10 cellular contexts compared by ENCODE assay signal in genomic region chr6:14212020-14212419, GRCh38.
DNase-seq lines count a peak whose midpoint lies in the region; ATAC-seq, FAIRE-seq and TF ChIP-seq lines count a peak whose summit lies in the region.
"Had no signal": no experiment of that assay in that cellular context is flagged by ENCODE, and none has a peak within 500 bp of the region (broad histone marks: within the 10 kb centered on the region; RNA-seq: fewer than 3 reads in every experiment).

No MANE protein-coding gene starts in this region.

- DNase-seq in heart left ventricle, result no peak
- no peak for DNase-seq in left cardiac atrium
- peak; percentile 7 for DNase-seq in MCF 10A (ENCODE audit: unreplicated experiment)
- DNase-seq in mesothelial cell of epicardium (ENCODE audit: low spot score in 2 of 2, unreplicated experiment in 2 of 2), result no peak
- peak; percentile 26 for DNase-seq in urothelium cell line (ENCODE audit: low spot score)
- DNase-seq in GOT3 (lab: John Stamatoyannopoulos, UW), result no peak
- no peak for DNase-seq in NCI-H1105 treated with DMSO at 0.1 percent for 48 hours (lab: John Stamatoyannopoulos, UW)
- DNase-seq: OCI-M1 had no signal

- peaks cover 0 to 23% (median 15%) of the 10 kb centered on the region in 12 donors for H3K4me1 ChIP-seq in heart left ventricle

- H3K27me3 ChIP-seq in heart left ventricle, result no peaks in the 10 kb centered on the region

- CTCF ChIA-PET in MCF 10A (lab: Yijun Ruan, JAX), result interaction anchor here (0.6 to 1.5 kb wide), 14 partner anchors 97 to 1344 kb away, joined by 3 to 6 read pairs (median 3); no protein-coding TSS in a partner anchor

- H3K27ac Mint-ChIP-seq in MCF 10A (ENCODE audit: low read depth, unreplicated experiment) (no peak overlapping the region), mesothelial cell of epicardium (peak overlapping the region; percentile 79)

- H3K9me3 Mint-ChIP-seq in MCF 10A (ENCODE audit: unreplicated experiment) (no peaks in the 10 kb centered on the region), mesothelial cell of epicardium (no peaks in the 10 kb centered on the region)

- intact Hi-C loops in heart left ventricle (cut with DNase I) (loop anchor here (5.0 to 10.0 kb wide), 26 partner anchors 213 to 1413 kb away; partner anchors contain the start of gene JARID2 (in 2 of the 10)), left cardiac atrium (cut with DNase I) (loop anchor here in 1 of 2 donors (10.0 kb wide), 4 partner anchors 223 to 1023 kb away; no protein-coding TSS in a partner anchor), MCF 10A (cut with micrococcal nuclease) (loop anchor here (5.0 to 10.0 kb wide), 3 partner anchors 500 to 1283 kb away; no protein-coding TSS in a partner anchor)

- no peaks in the 10 kb centered on the region for H3K36me3 ChIP-seq in heart left ventricle

- POLR2A ChIA-PET in MCF 10A (lab: Yijun Ruan, JAX), result interaction anchor here (0.7 to 1.9 kb wide), 2 partner anchors 1158 to 1410 kb away, joined by 3 to 4 read pairs; no protein-coding TSS in a partner anchor

- no peak for ATAC-seq in heart left ventricle
- ATAC-seq in left cardiac atrium, result no peak
- no peak for ATAC-seq in HG03354 (IDR thresholded peaks at IDR 0.05; ENCODE audit: poor library complexity, severe bottlenecking, unreplicated experiment)

- H3K9me3 ChIP-seq in heart left ventricle, result no peaks in the 10 kb centered on the region

- H3K4me3 ChIP-seq in heart left ventricle, result peak overlapping the region in 7 of 12 donors; percentile 53 to 90 (median 79)

- H3K27ac ChIP-seq in heart left ventricle, result peak overlapping the region in 8 of 12 donors; percentile 79 to 95 (median 88)

- peak overlapping the region; percentile 72 for H3K4me3 Mint-ChIP-seq in MCF 10A (ENCODE audit: unreplicated experiment)
- H3K4me3 Mint-ChIP-seq in mesothelial cell of epicardium, result peak overlapping the region; percentile 72

- 46 to 49% (median 49%) methylated on average over 8 of the region's 8 CpGs for WGBS in heart left ventricle, 4 donors

- TF ChIP-seq POLR2A in heart left ventricle (IDR thresholded peaks at IDR 0.05), result no peak

- H3K4me1 Mint-ChIP-seq in MCF 10A (ENCODE audit: insufficient read depth, unreplicated experiment) (peaks cover 13% of the 10 kb centered on the region), mesothelial cell of epicardium (peaks cover 32% of the 10 kb centered on the region)

- no peak for TF ChIP-seq CTCF in heart left ventricle (IDR thresholded peaks at IDR 0.05)
- no peak for TF ChIP-seq CTCF in MCF 10A (IDR thresholded peaks at IDR 0.05; ENCODE audit: unreplicated experiment)
- TF ChIP-seq CTCF in mesothelial cell of epicardium (IDR thresholded peaks at IDR 0.05; ENCODE audit: unreplicated experiment), result no peak

- BruUV-seq in MCF 10A (replicated peaks; lab: Mats Ljungman, UMichigan), result no TSS peak

- no peak for FAIRE-seq in urothelium cell line (lab: Jason Lieb, UNC)
- FAIRE-seq: islet of Langerhans had no signal

- H3K36me3 Mint-ChIP-seq in MCF 10A (ENCODE audit: insufficient read depth, unreplicated experiment) (no peaks in the 10 kb centered on the region), mesothelial cell of epicardium (no peaks in the 10 kb centered on the region)

- H3K27me3 Mint-ChIP-seq in MCF 10A (ENCODE audit: insufficient read depth, unreplicated experiment), result no peaks in the 10 kb centered on the region
- H3K27me3 Mint-ChIP-seq in mesothelial cell of epicardium (ENCODE audit: low read depth), result peaks cover 19% of the 10 kb centered on the region

Comparison
In these comparisons a context has a peak if more than half of its experiments do, and no peak if none do; other contexts are left out.
1. DNase-seq: peak in MCF 10A (single experiment) and urothelium cell line (single experiment); none in heart left ventricle (0 of 5), left cardiac atrium (single experiment), mesothelial cell of epicardium (0 of 2), GOT3 (single experiment) and NCI-H1105 treated with DMSO at 0.1 percent for 48 hours (single experiment).